21 cellular contexts compared by ENCODE assay signal in the genomic region with DNA sequence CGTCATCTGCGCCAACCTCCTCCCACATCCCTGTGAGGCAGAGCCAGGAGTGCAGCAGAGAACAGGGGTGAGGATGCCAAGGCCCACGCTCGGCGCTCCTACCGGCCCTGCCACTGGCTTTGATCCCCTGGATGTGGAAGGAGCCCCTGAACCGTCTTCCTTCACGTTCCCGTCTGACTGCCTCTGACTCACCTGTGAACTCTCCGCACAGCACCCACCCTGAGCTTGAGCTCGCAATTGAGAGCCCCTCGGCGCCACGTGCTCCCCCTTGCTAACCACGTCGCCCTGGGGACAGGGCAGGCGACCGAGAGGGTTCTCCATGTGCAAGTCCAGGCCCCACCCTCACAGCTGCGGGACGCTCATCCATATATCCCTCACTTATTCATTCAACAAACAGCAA.
DNase-seq lines count a peak whose midpoint lies in the region; ATAC-seq, FAIRE-seq and TF ChIP-seq lines count a peak whose summit lies in the region.
"Had no signal": no experiment of that assay in that cellular context is flagged by ENCODE, and none has a peak within 500 bp of the region (broad histone marks: within the 10 kb centered on the region; RNA-seq: fewer than 3 reads in every experiment).

No MANE protein-coding gene starts in this region.

- H3K23me2 ChIP-seq in H1 (ENCODE audit: low read depth, low read length) = peaks cover 3% of the 10 kb centered on the region; the same call in 1 of the 2 replicates

- DNase-seq in WTC11 (ENCODE audit: low spot score) (no peak), H1 (ENCODE audit: low read depth in 1 of 2, low spot score in 2 of 2) (no peak), nephron progenitor cell (no peak), erythroblast (lab: John Stamatoyannopoulos, UW) (no peak), GM19240 (ENCODE audit: insufficient read length, low spot score) (no peak)
- DNase-seq: ACHN; BE2C; C1 segment of cervical spinal cord; CD4-positive, CD25-positive, alpha-beta regulatory T cell; COR-L47; DMS 273 treated with DMSO at 0.1 percent for 48 hours; DMS53; DND-41; EL; GOT3 had no signal

- POLR2A ChIA-PET in WTC11 (lab: Charles Lee) (no interaction called here), H1 (lab: Charles Lee; ENCODE audit: partially characterized antibody) (no interaction called here)

- no peak overlapping the region for H3K27ac ChIP-seq in H1 (ENCODE audit: low read depth, low read length)

- no peaks in the 10 kb centered on the region for H3K79me2 ChIP-seq in H1 (ENCODE audit: control insufficient read depth in 1 of 2, insufficient read depth in 2 of 2, low read length in 2 of 2)

- no peak overlapping the region for H3K4me2 ChIP-seq in H1 (ENCODE audit: insufficient read depth in 1 of 2, low read depth in 2 of 2, low read length in 2 of 2)

- no peak overlapping the region for H2BK120ac ChIP-seq in H1 (replicated peaks; ENCODE audit: low read depth, low read length)

- peaks cover 0 to 2% (median 0%) of the 10 kb centered on the region in 4 experiments; a peak in 2 of 7 replicates for H3K27me3 ChIP-seq in H1 (replicated peaks in 1 of 4; ENCODE audit: control insufficient read depth in 3 of 4, extremely low read depth in 1 of 4, insufficient read depth in 3 of 4, low read length in 3 of 4)
- H3K27me3 ChIP-seq: BE2C had no signal

- no peak overlapping the region for H3K9ac ChIP-seq in H1 (replicated peaks in 1 of 4; ENCODE audit: extremely low read depth in 1 of 4, low read depth in 3 of 4, low read length in 3 of 4)

- H2BK15ac ChIP-seq in H1 (ENCODE audit: low read length) = no peak overlapping the region

- 99% methylated on average over 18 of the region's 20 CpGs; no CpG with 5 or more reads in 1 of the 2 experiments for WGBS in H1 (ENCODE audit: extremely low coverage in 1 of 2, insufficient coverage in 1 of 2, insufficient read length in 1 of 2, insufficient replicate concordance in 2 of 2, low coverage in 1 of 2, low lambda C conversion rate in 2 of 2, missing lambda C conversion rate in 1 of 2), 2 experiments

- H3K36me3 Mint-ChIP-seq in WTC11 = no peaks in the 10 kb centered on the region
- no peaks in the 10 kb centered on the region for H3K36me3 Mint-ChIP-seq in nephron progenitor cell (ENCODE audit: low read depth)
- H3K36me3 Mint-ChIP-seq: CD4-positive, CD25-positive, alpha-beta regulatory T cell; CD8-positive, alpha-beta memory T cell had no signal

- TF ChIP-seq CTCF in WTC11 (IDR thresholded peaks at IDR 0.05) (no peak), H1 (IDR thresholded peaks at IDR 0.05; ENCODE audit: control extremely low read depth in 1 of 3, insufficient read depth in 1 of 3, low read depth in 1 of 3, low read length in 3 of 3) (no peak), nephron progenitor cell (IDR thresholded peaks at IDR 0.05) (no peak)

- H3K4me1 Mint-ChIP-seq in WTC11 (no peaks in the 10 kb centered on the region), nephron progenitor cell (peaks cover 23% of the 10 kb centered on the region)
- H3K4me1 Mint-ChIP-seq: CD4-positive, CD25-positive, alpha-beta regulatory T cell; CD8-positive, alpha-beta memory T cell had no signal

- H4K8ac ChIP-seq in H1 (ENCODE audit: extremely low read depth, insufficient read depth, low read length) = peak overlapping the region; percentile 60; the same call in 1 of the 2 replicates

- no peak for TF ChIP-seq EP300 in H1 (IDR thresholded peaks at IDR 0.05; ENCODE audit: borderline replicate concordance in 1 of 2, low read depth in 2 of 2, low read length in 2 of 2)

- H3K56ac ChIP-seq in H1 (replicated peaks; ENCODE audit: insufficient read length, low read depth, low read length) = no peak overlapping the region

- no peak overlapping the region for H3K4me3 ChIP-seq in H1 (ENCODE audit: extremely low read depth in 1 of 4, insufficient read depth in 2 of 4, low read depth in 3 of 4, low read length in 4 of 4)
- H3K4me3 ChIP-seq: GM12878, HAP-1 had no signal

- H3K27me3 Mint-ChIP-seq in WTC11 (ENCODE audit: low read depth) (no peaks in the 10 kb centered on the region; the same call in 1 of the 2 replicates), nephron progenitor cell (ENCODE audit: low read depth, poor library complexity) (peaks cover 16% of the 10 kb centered on the region)
- H3K27me3 Mint-ChIP-seq: CD4-positive, CD25-positive, alpha-beta regulatory T cell had no signal

- H2BK12ac ChIP-seq in H1 (ENCODE audit: low read depth, low read length) = no peak overlapping the region

- H3K79me1 ChIP-seq in H1 (ENCODE audit: low read depth, low read length) = no peaks in the 10 kb centered on the region

- no peak overlapping the region for H3K4ac ChIP-seq in H1 (replicated peaks; ENCODE audit: insufficient read length, low read depth, low read length)

- TF ChIP-seq POLR2A in H1 (IDR thresholded peaks at IDR 0.05; ENCODE audit: control extremely low read depth in 1 of 2, low read depth in 2 of 2, low read length in 2 of 2) (no peak), erythroblast (IDR thresholded peaks at IDR 0.05; ENCODE audit: low read length) (no peak)

- H3K27ac Mint-ChIP-seq in WTC11 (peak overlapping the region; percentile 54; the same call in 1 of the 2 replicates), nephron progenitor cell (peak overlapping the region; percentile 77)
- H3K27ac Mint-ChIP-seq: CD4-positive, CD25-positive, alpha-beta regulatory T cell; CD8-positive, alpha-beta memory T cell had no signal

- H3K4me1 ChIP-seq in H1 (replicated peaks in 1 of 4; ENCODE audit: control insufficient read depth in 3 of 4, insufficient read depth in 4 of 4, low read length in 3 of 4) = no peaks in the 10 kb centered on the region; a peak in 1 of 7 replicates
- H3K4me1 ChIP-seq: BE2C, HAP-1 had no signal

- no peak overlapping the region for H3K18ac ChIP-seq in H1 (ENCODE audit: extremely low read depth, low read length)

- no peak overlapping the region for H3K23ac ChIP-seq in H1 (ENCODE audit: insufficient read length)

- no peak overlapping the region for H2AFZ ChIP-seq in H1 (ENCODE audit: low read length)

- ATAC-seq in WTC11 (no peak), HG03108 (IDR thresholded peaks at IDR 0.05; ENCODE audit: unreplicated experiment) (no peak)
- ATAC-seq: GM12878 had no signal

- H3K9me3 ChIP-seq in H1 (ENCODE audit: insufficient read depth in 2 of 2, low read depth in 1 of 2, low read length in 1 of 2) = no peaks in the 10 kb centered on the region
- H3K9me3 ChIP-seq: HAP-1 had no signal

- H2BK20ac ChIP-seq in H1 (ENCODE audit: low read length) = no peak overlapping the region

- no peak for FAIRE-seq in H1 (lab: Jason Lieb, UNC)
- FAIRE-seq: A204.1, GM12878, GM19239 had no signal

- H3K36me3 ChIP-seq in H1 (ENCODE audit: control insufficient read depth in 2 of 4, insufficient read depth in 4 of 4, low read length in 3 of 4) = no peaks in the 10 kb centered on the region
- H3K36me3 ChIP-seq: BE2C, HAP-1 had no signal

- H2BK5ac ChIP-seq in H1 (ENCODE audit: low read depth, low read length) = no peak overlapping the region

- CTCF ChIA-PET in WTC11 (lab: Charles Lee) (interaction anchor here (1.8 kb wide), 1 partner anchor 136 kb away, joined by 7 read pairs; no protein-coding TSS in a partner anchor), H1 (lab: Charles Lee; ENCODE audit: partially characterized antibody) (interaction anchor here (1.4 to 1.7 kb wide), 2 partner anchors 123 to 136 kb away, joined by 4 to 6 read pairs; no protein-coding TSS in a partner anchor)

- no peak overlapping the region for H2AK5ac ChIP-seq in H1 (ENCODE audit: low read depth, low read length)

- no peaks in the 10 kb centered on the region for H4K20me1 ChIP-seq in H1 (replicated peaks in 1 of 2; ENCODE audit: control insufficient read depth in 1 of 2, insufficient read depth in 2 of 2, low read length in 2 of 2)

- H3K9me3 Mint-ChIP-seq in WTC11 (peaks cover 9% of the 10 kb centered on the region), nephron progenitor cell (peaks cover under 1% of the 10 kb centered on the region)
- H3K9me3 Mint-ChIP-seq: CD8-positive, alpha-beta memory T cell had no signal

- no peak overlapping the region for H4K91ac ChIP-seq in H1 (replicated peaks; ENCODE audit: insufficient read length, low read length)

- no peak for TF ChIP-seq RAD21 in H1 (IDR thresholded peaks at IDR 0.05 in 1 of 2, conservative IDR thresholded peaks at IDR 0.05 in 1 of 2; ENCODE audit: low read depth in 2 of 2, low read length in 2 of 2)

- H3K14ac ChIP-seq in H1 (ENCODE audit: insufficient read length) = no peak overlapping the region

- H3K4me3 Mint-ChIP-seq in WTC11 = no peak overlapping the region
- H3K4me3 Mint-ChIP-seq in nephron progenitor cell = no peak overlapping the region
- H3K4me3 Mint-ChIP-seq: CD4-positive, CD25-positive, alpha-beta regulatory T cell; CD8-positive, alpha-beta memory T cell had no signal

- H4K5ac ChIP-seq in H1 (ENCODE audit: insufficient read length, low read depth, low read length) = no peak overlapping the region

TF ChIP-seq in WTC11, 78 proteins besides CTCF, POLR2A, EP300 and RAD21 (continues in another document):
- TF ChIP-seq ZNF416 (CRISPR knock-in tag; IDR thresholded peaks at IDR 0.05) = no peak
- TF ChIP-seq, protein P1, sequence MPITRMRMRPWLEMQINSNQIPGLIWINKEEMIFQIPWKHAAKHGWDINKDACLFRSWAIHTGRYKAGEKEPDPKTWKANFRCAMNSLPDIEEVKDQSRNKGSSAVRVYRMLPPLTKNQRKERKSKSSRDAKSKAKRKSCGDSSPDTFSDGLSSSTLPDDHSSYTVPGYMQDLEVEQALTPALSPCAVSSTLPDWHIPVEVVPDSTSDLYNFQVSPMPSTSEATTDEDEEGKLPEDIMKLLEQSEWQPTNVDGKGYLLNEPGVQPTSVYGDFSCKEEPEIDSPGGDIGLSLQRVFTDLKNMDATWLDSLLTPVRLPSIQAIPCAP (CRISPR knock-in tag; IDR thresholded peaks at IDR 0.05) = no peak
- no peak for TF ChIP-seq JUN (CRISPR knock-in tag; IDR thresholded peaks at IDR 0.05)
- no peak for TF ChIP-seq SOX15 (CRISPR knock-in tag; IDR thresholded peaks at IDR 0.05)

TF ChIP-seq in H1, 55 proteins besides CTCF, POLR2A, EP300 and RAD21 (continues in another document):
- no peak for TF ChIP-seq YY1 (IDR thresholded peaks at IDR 0.05; ENCODE audit: low read depth, low read length)
- TF ChIP-seq GTF2F1 (IDR thresholded peaks at IDR 0.05; ENCODE audit: borderline replicate concordance, low read depth, low read length) = no peak
- TF ChIP-seq SAP30 (IDR thresholded peaks at IDR 0.05; ENCODE audit: insufficient read depth, insufficient replicate concordance, low read length) = no peak
- no peak for TF ChIP-seq BCL11A (IDR thresholded peaks at IDR 0.05; ENCODE audit: low read depth in 2 of 2, low read length in 2 of 2)
- TF ChIP-seq TAF1 (IDR thresholded peaks at IDR 0.05; ENCODE audit: low read depth, low read length) = no peak
- no peak for TF ChIP-seq CBX8 (IDR thresholded peaks at IDR 0.05; ENCODE audit: borderline replicate concordance, low read depth, low read length)
- TF ChIP-seq RNF2 (IDR thresholded peaks at IDR 0.05; ENCODE audit: borderline replicate concordance, low read depth, low read length, missing control alignments, poor library complexity, severe bottlenecking) = no peak
- no peak for TF ChIP-seq KDM5A (IDR thresholded peaks at IDR 0.05; ENCODE audit: low read length)
- TF ChIP-seq PHF8 (conservative IDR thresholded peaks at IDR 0.05; ENCODE audit: low read depth, low read length) = no peak
- TF ChIP-seq JUND (IDR thresholded peaks at IDR 0.05; ENCODE audit: low read length) = no peak
- TF ChIP-seq ZNF274 (IDR thresholded peaks at IDR 0.05; ENCODE audit: borderline replicate concordance, extremely low read depth, low read length) = no peak
